1 cellular context compared by ENCODE assay signal in the genomic region with DNA sequence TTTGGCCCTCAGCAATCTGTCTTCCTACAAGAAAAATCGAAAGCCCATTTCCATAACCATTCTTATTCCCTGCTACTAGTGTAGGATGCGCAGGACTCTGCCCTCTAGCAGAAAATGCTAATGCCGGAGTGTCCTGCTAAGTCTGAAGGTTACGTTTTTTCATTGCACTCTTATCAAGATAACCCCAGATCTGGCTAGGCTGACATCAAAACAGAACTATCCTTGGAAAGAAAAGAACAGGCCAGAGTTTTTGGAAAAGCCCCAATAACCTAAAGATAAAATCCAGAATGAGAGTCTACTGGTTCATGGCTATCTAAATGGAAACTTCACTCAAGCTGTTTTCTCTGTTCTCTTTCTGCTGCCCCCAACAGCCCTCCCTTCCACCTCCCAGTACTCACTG.
TF ChIP-seq lines count a peak whose summit lies in the region.

No MANE protein-coding gene starts in this region.

TF ChIP-seq in WTC11, 78 proteins besides CTCF, POLR2A, EP300 and RAD21 (continued from another document):
- TF ChIP-seq, protein P1, sequence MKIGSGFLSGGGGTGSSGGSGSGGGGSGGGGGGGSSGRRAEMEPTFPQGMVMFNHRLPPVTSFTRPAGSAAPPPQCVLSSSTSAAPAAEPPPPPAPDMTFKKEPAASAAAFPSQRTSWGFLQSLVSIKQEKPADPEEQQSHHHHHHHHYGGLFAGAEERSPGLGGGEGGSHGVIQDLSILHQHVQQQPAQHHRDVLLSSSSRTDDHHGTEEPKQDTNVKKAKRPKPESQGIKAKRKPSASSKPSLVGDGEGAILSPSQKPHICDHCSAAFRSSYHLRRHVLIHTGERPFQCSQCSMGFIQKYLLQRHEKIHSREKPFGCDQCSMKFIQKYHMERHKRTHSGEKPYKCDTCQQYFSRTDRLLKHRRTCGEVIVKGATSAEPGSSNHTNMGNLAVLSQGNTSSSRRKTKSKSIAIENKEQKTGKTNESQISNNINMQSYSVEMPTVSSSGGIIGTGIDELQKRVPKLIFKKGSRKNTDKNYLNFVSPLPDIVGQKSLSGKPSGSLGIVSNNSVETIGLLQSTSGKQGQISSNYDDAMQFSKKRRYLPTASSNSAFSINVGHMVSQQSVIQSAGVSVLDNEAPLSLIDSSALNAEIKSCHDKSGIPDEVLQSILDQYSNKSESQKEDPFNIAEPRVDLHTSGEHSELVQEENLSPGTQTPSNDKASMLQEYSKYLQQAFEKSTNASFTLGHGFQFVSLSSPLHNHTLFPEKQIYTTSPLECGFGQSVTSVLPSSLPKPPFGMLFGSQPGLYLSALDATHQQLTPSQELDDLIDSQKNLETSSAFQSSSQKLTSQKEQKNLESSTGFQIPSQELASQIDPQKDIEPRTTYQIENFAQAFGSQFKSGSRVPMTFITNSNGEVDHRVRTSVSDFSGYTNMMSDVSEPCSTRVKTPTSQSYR (CRISPR knock-in tag; IDR thresholded peaks at IDR 0.05): no peak
- TF ChIP-seq GTF2I (CRISPR knock-in tag; conservative IDR thresholded peaks at IDR 0.05): no peak
- no peak for TF ChIP-seq TCF7 (CRISPR knock-in tag; IDR thresholded peaks at IDR 0.05; ENCODE audit: low read depth)
- no peak for TF ChIP-seq SMAD3 (CRISPR knock-in tag; IDR thresholded peaks at IDR 0.05; ENCODE audit: borderline replicate concordance)
- no peak for TF ChIP-seq ZNF416 (CRISPR knock-in tag; IDR thresholded peaks at IDR 0.05)
- TF ChIP-seq TEAD1 (CRISPR knock-in tag; IDR thresholded peaks at IDR 0.05): no peak
- TF ChIP-seq SOX15 (CRISPR knock-in tag; IDR thresholded peaks at IDR 0.05): no peak
- TF ChIP-seq, protein P2, sequence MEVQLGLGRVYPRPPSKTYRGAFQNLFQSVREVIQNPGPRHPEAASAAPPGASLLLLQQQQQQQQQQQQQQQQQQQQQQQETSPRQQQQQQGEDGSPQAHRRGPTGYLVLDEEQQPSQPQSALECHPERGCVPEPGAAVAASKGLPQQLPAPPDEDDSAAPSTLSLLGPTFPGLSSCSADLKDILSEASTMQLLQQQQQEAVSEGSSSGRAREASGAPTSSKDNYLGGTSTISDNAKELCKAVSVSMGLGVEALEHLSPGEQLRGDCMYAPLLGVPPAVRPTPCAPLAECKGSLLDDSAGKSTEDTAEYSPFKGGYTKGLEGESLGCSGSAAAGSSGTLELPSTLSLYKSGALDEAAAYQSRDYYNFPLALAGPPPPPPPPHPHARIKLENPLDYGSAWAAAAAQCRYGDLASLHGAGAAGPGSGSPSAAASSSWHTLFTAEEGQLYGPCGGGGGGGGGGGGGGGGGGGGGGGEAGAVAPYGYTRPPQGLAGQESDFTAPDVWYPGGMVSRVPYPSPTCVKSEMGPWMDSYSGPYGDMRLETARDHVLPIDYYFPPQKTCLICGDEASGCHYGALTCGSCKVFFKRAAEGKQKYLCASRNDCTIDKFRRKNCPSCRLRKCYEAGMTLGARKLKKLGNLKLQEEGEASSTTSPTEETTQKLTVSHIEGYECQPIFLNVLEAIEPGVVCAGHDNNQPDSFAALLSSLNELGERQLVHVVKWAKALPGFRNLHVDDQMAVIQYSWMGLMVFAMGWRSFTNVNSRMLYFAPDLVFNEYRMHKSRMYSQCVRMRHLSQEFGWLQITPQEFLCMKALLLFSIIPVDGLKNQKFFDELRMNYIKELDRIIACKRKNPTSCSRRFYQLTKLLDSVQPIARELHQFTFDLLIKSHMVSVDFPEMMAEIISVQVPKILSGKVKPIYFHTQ (CRISPR knock-in tag; IDR thresholded peaks at IDR 0.05): no peak
- TF ChIP-seq CREM (CRISPR knock-in tag; IDR thresholded peaks at IDR 0.05): no peak
- TF ChIP-seq, protein P3, sequence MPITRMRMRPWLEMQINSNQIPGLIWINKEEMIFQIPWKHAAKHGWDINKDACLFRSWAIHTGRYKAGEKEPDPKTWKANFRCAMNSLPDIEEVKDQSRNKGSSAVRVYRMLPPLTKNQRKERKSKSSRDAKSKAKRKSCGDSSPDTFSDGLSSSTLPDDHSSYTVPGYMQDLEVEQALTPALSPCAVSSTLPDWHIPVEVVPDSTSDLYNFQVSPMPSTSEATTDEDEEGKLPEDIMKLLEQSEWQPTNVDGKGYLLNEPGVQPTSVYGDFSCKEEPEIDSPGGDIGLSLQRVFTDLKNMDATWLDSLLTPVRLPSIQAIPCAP (CRISPR knock-in tag; IDR thresholded peaks at IDR 0.05): no peak
